In genomic region chr9:128203024-128203841, GRCh38 we compare ENCODE assay signal across 1 cellular context.
TF ChIP-seq lines count a peak whose summit lies in the region.

Gene DNM1 (plus strand): TSS chr9:128203379. CDS start chr9:128203471, 92 bp downstream.

TF ChIP-seq in K562, 482 proteins besides CTCF, POLR2A, EP300 and RAD21 (continued from another document and continues in another):
- TF ChIP-seq ARID3A (IDR thresholded peaks at IDR 0.05; ENCODE audit: borderline replicate concordance, low read depth, low read length) (0 out of 2 replicates have a peak, but pooled peaks have one; percentile 12), ZNF75A (CRISPR knock-in tag; IDR thresholded peaks at IDR 0.05) (0 out of 2 replicates have a peak, but pooled peaks have one; percentile 24), NFE2 (IDR thresholded peaks at IDR 0.05; ENCODE audit: low read depth) (no peak), HDGF (IDR thresholded peaks at IDR 0.05) (no peak), ZNF224 (CRISPR knock-in tag; IDR thresholded peaks at IDR 0.05) (no peak), ZNF134 (CRISPR knock-in tag; conservative IDR thresholded peaks at IDR 0.05) (no peak), BRF2 (IDR thresholded peaks at IDR 0.05; ENCODE audit: borderline replicate concordance, insufficient read depth, insufficient read length) (no peak), MAFK (IDR thresholded peaks at IDR 0.05; ENCODE audit: low read length) (no peak; the same call in 1 of the 2 replicates), OTX1 (CRISPR knock-in tag; IDR thresholded peaks at IDR 0.05) (0 out of 2 replicates have a peak, but pooled peaks have one; percentile 20), XRCC5 (IDR thresholded peaks at IDR 0.05; ENCODE audit: low read depth, low read length) (no peak), FOXA1 (IDR thresholded peaks at IDR 0.05; ENCODE audit: borderline replicate concordance) (no peak), TAF1 (IDR thresholded peaks at IDR 0.05; ENCODE audit: control insufficient read depth, extremely low read depth, insufficient read depth, low read length, severe bottlenecking) (no peak), RBM15 (IDR thresholded peaks at IDR 0.05; ENCODE audit: insufficient read depth, low read length) (no peak), ELK3 (CRISPR knock-in tag; IDR thresholded peaks at IDR 0.05) (no peak), TFAM (CRISPR knock-in tag; conservative IDR thresholded peaks at IDR 0.05) (no peak), ARID3B (CRISPR knock-in tag; IDR thresholded peaks at IDR 0.05; ENCODE audit: borderline replicate concordance) (peak; percentile 22; the same call in 1 of the 2 replicates), ZBTB5 (IDR thresholded peaks at IDR 0.05) (no peak), ETV6 (IDR thresholded peaks at IDR 0.05; ENCODE audit: borderline replicate concordance in 1 of 2, low read depth in 2 of 2, low read length in 1 of 2) (no peak), ETV6 (CRISPR knock-in tag; IDR thresholded peaks at IDR 0.05; ENCODE audit: borderline replicate concordance) (no peak), NUFIP1 (IDR thresholded peaks at IDR 0.05; ENCODE audit: partially characterized antibody) (no peak), ZNF407 (IDR thresholded peaks at IDR 0.05; ENCODE audit: low read depth) (no peak), KLF10 (CRISPR knock-in tag; IDR thresholded peaks at IDR 0.05) (no peak), BCLAF1 (IDR thresholded peaks at IDR 0.05; ENCODE audit: borderline replicate concordance in 1 of 2, control insufficient read depth in 1 of 2, low read depth in 2 of 2, low read length in 1 of 2) (no peak), PHF20 (IDR thresholded peaks at IDR 0.05; ENCODE audit: partially characterized antibody) (no peak), ZBTB2 (IDR thresholded peaks at IDR 0.05) (peak; percentile 86; the same call in 1 of the 2 replicates), HMGN3 (IDR thresholded peaks at IDR 0.05; ENCODE audit: borderline replicate concordance, extremely low read depth, insufficient read length, low read depth, low read length) (no peak), RBM14 (IDR thresholded peaks at IDR 0.05; ENCODE audit: borderline replicate concordance, insufficient read depth, low read depth, low read length) (no peak), FOXP4 (CRISPR knock-in tag; IDR thresholded peaks at IDR 0.05; ENCODE audit: borderline replicate concordance) (no peak), NR2C1 (IDR thresholded peaks at IDR 0.05) (no peak), NR2C1 (tag; IDR thresholded peaks at IDR 0.05) (no peak), MYBL2 (IDR thresholded peaks at IDR 0.05; ENCODE audit: low read depth) (no peak), MYBL2 (CRISPR knock-in tag; IDR thresholded peaks at IDR 0.05; ENCODE audit: borderline replicate concordance) (no peak)
